In the genomic region with DNA sequence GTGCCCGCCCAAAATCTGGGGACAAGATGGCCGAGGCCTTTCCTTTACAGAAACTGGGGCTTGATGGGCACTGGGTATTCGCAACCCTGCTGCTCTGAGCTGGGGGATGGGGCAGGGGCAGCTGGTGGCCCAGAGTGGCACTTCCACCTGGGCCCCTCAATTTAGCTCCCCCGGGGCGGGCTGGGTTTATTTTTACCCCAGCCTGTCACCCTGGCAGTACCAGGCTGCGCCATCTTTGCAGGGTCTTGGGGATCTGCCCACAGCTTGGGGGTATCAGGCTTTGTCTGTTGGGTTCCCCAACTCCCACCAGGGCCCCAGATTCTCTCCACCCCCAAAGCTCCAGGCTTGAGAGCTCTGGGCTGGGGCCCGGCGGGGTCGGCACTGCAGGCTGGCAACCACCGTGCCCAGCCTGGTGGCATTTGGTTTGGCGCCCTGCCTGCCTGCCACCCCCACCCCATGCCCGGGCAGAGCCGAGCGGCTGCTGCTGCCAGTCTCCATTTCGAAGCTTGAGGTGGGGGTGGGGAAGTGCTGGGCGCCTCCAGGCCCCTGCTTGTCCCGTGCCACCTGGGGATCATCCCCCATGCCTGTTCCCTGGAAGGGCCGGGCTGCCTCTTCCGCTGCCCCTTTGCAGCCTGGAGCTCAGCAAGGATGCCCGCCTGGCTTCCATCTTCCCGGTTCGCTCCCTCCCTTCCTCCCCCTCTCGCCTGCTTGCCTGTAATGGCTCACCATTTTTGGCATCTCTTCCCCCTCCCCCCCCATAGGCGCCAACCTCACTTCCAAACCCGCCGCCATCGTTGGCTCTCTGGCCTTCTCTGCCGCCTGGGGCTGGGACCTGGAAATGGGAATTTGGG, we compare ENCODE assay signal across 14 cellular contexts. TPM values are rescaled to one million over a fixed set of nuclear protein-coding genes. Genes with fewer than 3 reads are reported as not detected.
DNase-seq lines count a peak whose midpoint lies in the region; ATAC-seq and TF ChIP-seq lines count a peak whose summit lies in the region.
"Had no signal": no experiment of that assay in that cellular context is flagged by ENCODE, and none has a peak within 500 bp of the region (broad histone marks: within the 10 kb centered on the region; RNA-seq: fewer than 3 reads in every experiment).

No MANE protein-coding gene starts in this region.

- TF ChIP-seq CTCF in SK-N-SH (IDR thresholded peaks at IDR 0.05): no peak
- no peak for TF ChIP-seq CTCF in fibroblast of lung (conservative IDR thresholded peaks at IDR 0.05 in 1 of 2, IDR thresholded peaks at IDR 0.05 in 1 of 2; ENCODE audit: low read depth in 1 of 2, low read length in 2 of 2)
- no peak for TF ChIP-seq CTCF in vagina (IDR thresholded peaks at IDR 0.05)

- intact Hi-C loops in vagina (cut with DNase I): no loop called here

- TF ChIP-seq RAD21 in SK-N-SH (IDR thresholded peaks at IDR 0.05; ENCODE audit: low read length): no peak

- H4K20me1 ChIP-seq in SK-N-SH (ENCODE audit: insufficient read depth) (peaks cover 8% of the 10 kb centered on the region; the same call in 1 of the 2 replicates), fibroblast of lung (ENCODE audit: control insufficient read depth, extremely low read depth, insufficient read depth, low read length) (no peaks in the 10 kb centered on the region)

- H3K4me3 ChIP-seq in SK-N-SH (ENCODE audit: low read depth in 2 of 2, low read length in 1 of 2) (no peak overlapping the region), fibroblast of lung (replicated peaks in 1 of 4; ENCODE audit: control extremely low read depth in 1 of 4, insufficient read depth in 1 of 4, low read depth in 3 of 4, low read length in 4 of 4) (peak overlapping the region in 1 of 4 experiments; percentile 30), rectal smooth muscle tissue (ENCODE audit: low read length) (peak overlapping the region; percentile 20), vagina (peak overlapping the region; percentile 20 to 30)

- TF ChIP-seq EP300 in SK-N-SH (IDR thresholded peaks at IDR 0.05; ENCODE audit: borderline replicate concordance in 1 of 2, low read depth in 1 of 2, low read length in 1 of 2): no peak

- no peak overlapping the region for H3K27ac ChIP-seq in SK-N-SH (ENCODE audit: low read depth in 2 of 2, low read length in 1 of 2)
- peak overlapping the region; percentile 70 for H3K27ac ChIP-seq in fibroblast of lung (ENCODE audit: insufficient read depth, low read length)
- H3K27ac ChIP-seq in rectal smooth muscle tissue (ENCODE audit: low read depth, low read length): peak overlapping the region; percentile 86
- H3K27ac ChIP-seq in vagina: peak overlapping the region; percentile 99
- H3K27ac ChIP-seq: parathyroid adenoma had no signal

- H3K4me1 ChIP-seq in SK-N-SH (ENCODE audit: control insufficient read depth in 1 of 2, insufficient read depth in 2 of 2, low read depth in 1 of 2, low read length in 1 of 2) (no peaks in the 10 kb centered on the region), fibroblast of lung (ENCODE audit: control insufficient read depth, extremely low read depth, insufficient read depth, low read length) (peaks cover 34% of the 10 kb centered on the region), rectal smooth muscle tissue (ENCODE audit: control insufficient read depth, insufficient read depth, low read length) (peaks cover 66% of the 10 kb centered on the region), vagina (peaks cover 95% of the 10 kb centered on the region)
- H3K4me1 ChIP-seq: parathyroid adenoma had no signal

- 97% methylated on average over 14 of the region's 28 CpGs for WGBS in SK-N-SH (ENCODE audit: low lambda C conversion rate)

- no peak for TF ChIP-seq POLR2A in vagina (IDR thresholded peaks at IDR 0.05)

- no peaks in the 10 kb centered on the region for H3K36me3 ChIP-seq in SK-N-SH (replicated peaks in 1 of 2; ENCODE audit: control insufficient read depth in 1 of 2, insufficient read depth in 2 of 2, low read length in 1 of 2)
- peaks cover 6% of the 10 kb centered on the region for H3K36me3 ChIP-seq in fibroblast of lung (ENCODE audit: control insufficient read depth, insufficient read depth, low read length)
- H3K36me3 ChIP-seq in rectal smooth muscle tissue (ENCODE audit: control insufficient read depth, insufficient read depth, low read length): peaks cover 3% of the 10 kb centered on the region
- H3K36me3 ChIP-seq in vagina: no peaks in the 10 kb centered on the region

- no peak overlapping the region for H2AFZ ChIP-seq in SK-N-SH (ENCODE audit: low read depth)
- H2AFZ ChIP-seq in fibroblast of lung (ENCODE audit: low read length): no peak overlapping the region
- H2AFZ ChIP-seq: parathyroid adenoma had no signal

- CTCF ChIA-PET in SK-N-SH (lab: Yijun Ruan, JAX): interaction anchor here (0.8 to 4.2 kb wide), 11 partner anchors 10 to 87 kb away, joined by 3 to 26 read pairs (median 5); no protein-coding TSS in a partner anchor

- ATAC-seq in SK-N-SH treated with all-trans-retinoic acid at 6 μM for 48 hours (no peak), GM21528 (IDR thresholded peaks at IDR 0.05; ENCODE audit: low FRiP score, unreplicated experiment) (no peak), HG03520 (IDR thresholded peaks at IDR 0.05; ENCODE audit: unreplicated experiment) (no peak)
- ATAC-seq: T-cell had no signal

- H3K79me2 ChIP-seq in SK-N-SH (ENCODE audit: insufficient read depth): peaks cover 11% of the 10 kb centered on the region; the same call in 1 of the 2 replicates
- peaks cover 93% of the 10 kb centered on the region for H3K79me2 ChIP-seq in fibroblast of lung (ENCODE audit: control insufficient read depth, insufficient read depth, low read length)

- H3K27me3 ChIP-seq in SK-N-SH (ENCODE audit: insufficient read depth) (no peaks in the 10 kb centered on the region), fibroblast of lung (ENCODE audit: control insufficient read depth, insufficient read depth, low read length) (no peaks in the 10 kb centered on the region), rectal smooth muscle tissue (ENCODE audit: control insufficient read depth, insufficient read depth, low read length) (no peaks in the 10 kb centered on the region), vagina (no peaks in the 10 kb centered on the region)

- H3K9me2 ChIP-seq in SK-N-SH: no peaks in the 10 kb centered on the region

- H3K4me2 ChIP-seq in SK-N-SH (no peak overlapping the region), fibroblast of lung (ENCODE audit: extremely low read depth, insufficient read depth, low read length) (peak overlapping the region; percentile 66)

- POLR2A ChIA-PET in SK-N-SH (lab: Yijun Ruan, JAX): interaction anchor here (0.7 kb wide), 1 partner anchor 19 kb away, joined by 3 read pairs; no protein-coding TSS in a partner anchor

- H3F3A ChIP-seq in SK-N-SH (replicated peaks; ENCODE audit: insufficient read depth): no peaks in the 10 kb centered on the region

- H3K9me3 ChIP-seq in SK-N-SH (no peaks in the 10 kb centered on the region), fibroblast of lung (ENCODE audit: control insufficient read depth, insufficient read depth, low read depth, low read length) (no peaks in the 10 kb centered on the region), vagina (no peaks in the 10 kb centered on the region)

- H3K9ac ChIP-seq in SK-N-SH: no peak overlapping the region
- no peak overlapping the region for H3K9ac ChIP-seq in fibroblast of lung (ENCODE audit: insufficient read depth, low read length)
- H3K9ac ChIP-seq in rectal smooth muscle tissue (ENCODE audit: low read length): no peak overlapping the region
- H3K9ac ChIP-seq: parathyroid adenoma had no signal

- peak; percentile 27 for DNase-seq in SK-N-SH
- DNase-seq in fibroblast of lung (ENCODE audit: low read depth in 2 of 2): no peak
- DNase-seq in vagina (ENCODE audit: extremely low spot score in 2 of 2): no peak
- DNase-seq in activated T-cell treated with anti-CD3 and anti-CD28 coated beads, Interleukin-2, amount 50 U/mL, for 48 hours: no peak
- DNase-seq: 8988T, cortex of kidney, NCI-H2029, NCI-H526, T-cell had no signal

TF ChIP-seq in SK-N-SH, 30 proteins besides CTCF, POLR2A, EP300 and RAD21 (continues in another document):
- no peak for TF ChIP-seq TEAD4 (IDR thresholded peaks at IDR 0.05; ENCODE audit: borderline replicate concordance, insufficient read depth)
- no peak for TF ChIP-seq NRF1 (IDR thresholded peaks at IDR 0.05; ENCODE audit: low read depth, low read length)
- no peak for TF ChIP-seq RXRA (IDR thresholded peaks at IDR 0.05; ENCODE audit: borderline replicate concordance, low read depth)
- TF ChIP-seq RCOR1 (IDR thresholded peaks at IDR 0.05; ENCODE audit: low read length): no peak
- TF ChIP-seq YY1 (IDR thresholded peaks at IDR 0.05; ENCODE audit: low read depth): no peak
- no peak for TF ChIP-seq FOXJ3 (CRISPR knock-in tag; IDR thresholded peaks at IDR 0.05)

TF ChIP-seq in SK-N-SH treated with all-trans-retinoic acid at 6 μM for 48 hours, 23 proteins besides CTCF, POLR2A, EP300 and RAD21 (continues in another document):
- no peak for TF ChIP-seq PPARA (CRISPR knock-in tag; IDR thresholded peaks at IDR 0.05; ENCODE audit: borderline replicate concordance)

RNA-seq across cellular contexts. Expression of a gene that starts 11.4 kb away (rescaled TPM):
- polyA plus RNA-seq in SK-N-SH (2012; rRNA removed) (5.1 and 14.8 TPM in 2 replicates), fibroblast of lung (35.7 and 75.9 TPM in 2 replicates)
- polyA plus RNA-seq in SK-N-SH (2012; cell fraction: cytosol; rRNA removed): 9.1 and 13.3 TPM in 2 replicates
- polyA plus RNA-seq in SK-N-SH (2012; cell fraction: nucleus; rRNA removed): 14.0 and 14.9 TPM in 2 replicates
- total RNA-seq in fibroblast of lung (55.2 and 74.8 TPM in 2 replicates), vagina (81.8 TPM)
- 139 and 196 TPM in 2 replicates for polyA plus RNA-seq in fibroblast of lung (2012)
- 272 and 385 TPM in 2 replicates for polyA minus RNA-seq in fibroblast of lung (ENCODE audit: low replicate concordance)

RNA-seq across cellular contexts. Expression of a gene that starts 37.3 kb away (rescaled TPM):
- polyA plus RNA-seq in SK-N-SH (2012; rRNA removed) (1.0 and 1.6 TPM in 2 replicates), fibroblast of lung (0.03 TPM in 1 of 2 replicates, not detected in the other)
- polyA plus RNA-seq in SK-N-SH (2012; cell fraction: cytosol; rRNA removed): 0.95 and 1.0 TPM in 2 replicates
- 1.4 and 3.0 TPM in 2 replicates for polyA plus RNA-seq in SK-N-SH (2012; cell fraction: nucleus; rRNA removed)
- total RNA-seq in fibroblast of lung (not detected in 2 replicates), vagina (not detected)
- not detected in 2 replicates for polyA plus RNA-seq in fibroblast of lung (2012)
- polyA minus RNA-seq in fibroblast of lung (ENCODE audit: low replicate concordance): not detected in 2 replicates
- total RNA-seq: T-cell had no signal

RNA-seq across cellular contexts. Expression of a gene that starts 49.6 kb away (rescaled TPM):
- 65.7 and 91.8 TPM in 2 replicates for polyA plus RNA-seq in SK-N-SH (2012; rRNA removed)
- 55.7 and 67.8 TPM in 2 replicates for polyA plus RNA-seq in SK-N-SH (2012; cell fraction: cytosol; rRNA removed)
- polyA plus RNA-seq in SK-N-SH (2012; cell fraction: nucleus; rRNA removed): 31.0 and 46.6 TPM in 2 replicates
- total RNA-seq in fibroblast of lung: 17.7 and 19.7 TPM in 2 replicates
- 19.5 and 28.2 TPM in 2 replicates for polyA plus RNA-seq in fibroblast of lung
- polyA plus RNA-seq in fibroblast of lung (2012): 51.3 and 70.6 TPM in 2 replicates
- 2.0 and 6.3 TPM in 2 replicates for polyA minus RNA-seq in fibroblast of lung (ENCODE audit: low replicate concordance)
- 80.3 TPM for total RNA-seq in vagina

Comparison
In these comparisons a context has a peak if more than half of its experiments do, and no peak if none do; other contexts are left out.
1. H3K27ac ChIP-seq: peak in fibroblast of lung (single experiment), rectal smooth muscle tissue (single experiment) and vagina (single experiment); none in SK-N-SH (0 of 2).
2. H3K4me3 ChIP-seq: peak in rectal smooth muscle tissue (single experiment) and vagina (2 of 2); none in SK-N-SH (0 of 2).